ENCODE assay signal across 10 cellular contexts in the genomic region with DNA sequence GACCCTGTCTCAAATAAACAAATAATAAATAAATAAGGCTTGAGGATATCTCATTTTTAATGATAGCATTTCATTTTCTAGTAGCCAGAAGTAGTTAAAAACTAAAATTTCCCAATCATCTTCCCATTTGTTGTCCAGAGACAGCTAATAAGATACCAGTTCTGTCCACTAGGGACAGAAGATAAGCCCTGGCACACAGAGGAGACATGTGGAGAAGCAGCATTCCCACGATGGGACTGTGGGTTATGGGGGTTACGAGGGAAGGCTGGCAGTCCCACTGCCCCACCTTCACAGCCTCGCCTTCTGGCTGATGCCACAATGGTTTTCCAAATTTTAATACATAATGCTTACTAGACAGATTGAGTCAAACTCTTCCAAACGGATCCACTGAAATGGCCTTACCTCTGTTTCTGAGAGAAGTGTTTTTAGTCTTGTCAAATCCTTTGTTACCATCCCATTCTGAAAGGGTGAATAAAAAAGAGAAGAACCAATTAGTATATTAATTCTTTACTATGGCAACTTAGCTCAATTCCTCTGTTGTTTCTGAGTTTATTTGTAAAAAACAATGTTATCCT. TPM values are rescaled to one million over a fixed set of nuclear protein-coding genes. Genes with fewer than 3 reads are reported as not detected.
DNase-seq lines count a peak whose midpoint lies in the region; ATAC-seq and TF ChIP-seq lines count a peak whose summit lies in the region.
"Had no signal": no experiment of that assay in that cellular context is flagged by ENCODE, and none has a peak within 500 bp of the region (broad histone marks: within the 10 kb centered on the region; RNA-seq: fewer than 3 reads in every experiment).

No MANE protein-coding gene starts in this region.

- no peaks in the 10 kb centered on the region for H3K27me3 Mint-ChIP-seq in CD4-positive, alpha-beta T cell
- no peaks in the 10 kb centered on the region for H3K27me3 Mint-ChIP-seq in activated T-helper 1 cell treated with anti-CD3 and anti-CD28 coated beads, Interleukin-12 subunit alpha, Interleukin-12 subunit beta, Interleukin-2, Interleukin-4 antibody, amounts not matched to agents 30 ng/mL and 10 ng/mL and 1 ng/mL, durations not matched to agents 14 hours and 24 hours and 36 hours (ENCODE audit: insufficient read depth)

- POLR2A ChIA-PET in CD4-positive, alpha-beta T cell (lab: Charles Lee): no interaction called here
- POLR2A ChIA-PET in HEK293T (lab: Yijun Ruan, JAX): no interaction called here

- CTCF ChIA-PET in CD4-positive, alpha-beta T cell (lab: Charles Lee): interaction anchor here (0.6 to 2.4 kb wide), 3 partner anchors 10 to 154 kb away, joined by 3 to 9 read pairs (median 4); no protein-coding TSS in a partner anchor
- CTCF ChIA-PET in HEK293T (lab: Yijun Ruan, JAX): interaction anchor here (0.7 to 2.2 kb wide), 3 partner anchors 9 to 48 kb away, joined by 3 to 7 read pairs (median 5); no protein-coding TSS in a partner anchor

- no peak overlapping the region for H3K27ac Mint-ChIP-seq in CD4-positive, alpha-beta T cell
- no peak overlapping the region for H3K27ac Mint-ChIP-seq in activated T-helper 1 cell treated with anti-CD3 and anti-CD28 coated beads, Interleukin-12 subunit alpha, Interleukin-12 subunit beta, Interleukin-2, Interleukin-4 antibody, amounts not matched to agents 30 ng/mL and 10 ng/mL and 1 ng/mL, durations not matched to agents 14 hours and 24 hours and 36 hours
- H3K27ac Mint-ChIP-seq: T-helper 2 cell treated with Interferon-gamma antibody and Interleukin-4, amounts not matched to agents 5 μg/mL and 100 μg/mL, for 36 hours had no signal

- no peak overlapping the region for H3K4me3 ChIP-seq in lung

- H3K36me3 ChIP-seq in lung (ENCODE audit: control insufficient read depth in 2 of 2, insufficient read depth in 2 of 2, low read length in 2 of 2): peaks cover 8 to 25% of the 10 kb centered on the region in 2 donors

- no peaks in the 10 kb centered on the region for H3K9me3 ChIP-seq in CD4-positive, alpha-beta T cell (ENCODE audit: control insufficient read depth, low read length)
- no peaks in the 10 kb centered on the region for H3K9me3 ChIP-seq in lung (ENCODE audit: control insufficient read depth in 2 of 2, insufficient read depth in 1 of 2, low read length in 1 of 2)

- H3K4me1 Mint-ChIP-seq in CD4-positive, alpha-beta T cell (ENCODE audit: low read depth): peaks cover 22% of the 10 kb centered on the region
- H3K4me1 Mint-ChIP-seq in activated T-helper 1 cell treated with anti-CD3 and anti-CD28 coated beads, Interleukin-12 subunit alpha, Interleukin-12 subunit beta, Interleukin-2, Interleukin-4 antibody, amounts not matched to agents 30 ng/mL and 10 ng/mL and 1 ng/mL, durations not matched to agents 14 hours and 24 hours and 36 hours (ENCODE audit: low read depth): peaks cover 13% of the 10 kb centered on the region

- H3K36me3 Mint-ChIP-seq in CD4-positive, alpha-beta T cell (ENCODE audit: low read depth): peaks cover 81% of the 10 kb centered on the region
- H3K36me3 Mint-ChIP-seq in activated T-helper 1 cell treated with anti-CD3 and anti-CD28 coated beads, Interleukin-12 subunit alpha, Interleukin-12 subunit beta, Interleukin-2, Interleukin-4 antibody, amounts not matched to agents 30 ng/mL and 10 ng/mL and 1 ng/mL, durations not matched to agents 14 hours and 24 hours and 36 hours (ENCODE audit: low read depth): peaks cover 30% of the 10 kb centered on the region

- 91 to 92% methylated on average over 4 of the region's 4 CpGs for WGBS in lung, 2 donors

- TF ChIP-seq CTCF in CD4-positive, alpha-beta T cell (IDR thresholded peaks at IDR 0.05): peak; percentile 33
- TF ChIP-seq CTCF in lung (IDR thresholded peaks at IDR 0.05; ENCODE audit: control extremely low read depth, extremely low read depth): no peak

- no peaks in the 10 kb centered on the region for H3K4me1 ChIP-seq in lung (ENCODE audit: control insufficient read depth in 2 of 2, insufficient read depth in 2 of 2, low read length in 2 of 2)

- no peak for DNase-seq in CD4-positive, alpha-beta T cell
- DNase-seq in HEK293T (ENCODE audit: extremely low spot score) (peak; percentile 50), amniotic epithelial cell (ENCODE audit: low read depth) (peak; percentile 28), lung (ENCODE audit: low spot score) (no peak), NCI-H1092 treated with DMSO at 0.1 percent for 48 hours (lab: John Stamatoyannopoulos, UW) (no peak), NCI-H1417 (lab: John Stamatoyannopoulos, UW) (no peak)
- DNase-seq in activated T-helper 1 cell treated with anti-CD3 and anti-CD28 coated beads, Interleukin-12 subunit alpha, Interleukin-12 subunit beta, Interleukin-2, Interleukin-4 antibody, amounts not matched to agents 30 ng/mL and 10 ng/mL and 1 ng/mL, durations not matched to agents 14 hours and 24 hours and 36 hours (ENCODE audit: low spot score): no peak
- DNase-seq: amygdala had no signal

- intact Hi-C loops in CD4-positive, alpha-beta T cell (cut with DNase I, micrococcal nuclease): no loop called here
- intact Hi-C loops in activated T-helper 1 cell treated with anti-CD3 and anti-CD28 coated beads, Interleukin-12 subunit alpha, Interleukin-12 subunit beta, Interleukin-2, Interleukin-4 antibody, amounts not matched to agents 30 ng/mL and 10 ng/mL and 1 ng/mL, durations not matched to agents 14 hours and 24 hours and 36 hours (cut with micrococcal nuclease): no loop called here

- H3K27me3 ChIP-seq in CD4-positive, alpha-beta T cell (ENCODE audit: control insufficient read depth, insufficient read depth, low read length): no peaks in the 10 kb centered on the region
- H3K27me3 ChIP-seq in lung (ENCODE audit: control insufficient read depth, insufficient read depth): no peaks in the 10 kb centered on the region

- H3K27ac ChIP-seq in CD4-positive, alpha-beta T cell (ENCODE audit: low read depth, low read length): no peak overlapping the region
- H3K27ac ChIP-seq in lung (ENCODE audit: low read depth in 1 of 2, low read length in 1 of 2): no peak overlapping the region

- no peak overlapping the region for H3K4me3 Mint-ChIP-seq in CD4-positive, alpha-beta T cell
- no peak overlapping the region for H3K4me3 Mint-ChIP-seq in activated T-helper 1 cell treated with anti-CD3 and anti-CD28 coated beads, Interleukin-12 subunit alpha, Interleukin-12 subunit beta, Interleukin-2, Interleukin-4 antibody, amounts not matched to agents 30 ng/mL and 10 ng/mL and 1 ng/mL, durations not matched to agents 14 hours and 24 hours and 36 hours
- H3K4me3 Mint-ChIP-seq: T-helper 2 cell treated with Interferon-gamma antibody and Interleukin-4, amounts not matched to agents 5 μg/mL and 100 μg/mL, for 36 hours had no signal

- H3K9me3 Mint-ChIP-seq in CD4-positive, alpha-beta T cell: no peaks in the 10 kb centered on the region
- peaks cover 7% of the 10 kb centered on the region for H3K9me3 Mint-ChIP-seq in activated T-helper 1 cell treated with anti-CD3 and anti-CD28 coated beads, Interleukin-12 subunit alpha, Interleukin-12 subunit beta, Interleukin-2, Interleukin-4 antibody, amounts not matched to agents 30 ng/mL and 10 ng/mL and 1 ng/mL, durations not matched to agents 14 hours and 24 hours and 36 hours

- ATAC-seq in CD4-positive, alpha-beta T cell (ENCODE audit: poor library complexity): no peak
- ATAC-seq in lung (ENCODE audit: insufficient read depth, low FRiP score): peak; percentile 47
- ATAC-seq in activated CD4-positive, CD25-positive, alpha-beta regulatory T cell treated with anti-CD3 and anti-CD28 coated beads, Interleukin-2, amount 50 U/mL, for 24 hours: no peak

TF ChIP-seq in HEK293T, 16 proteins besides CTCF, POLR2A, EP300 and RAD21:
- TF ChIP-seq CTBP1 (IDR thresholded peaks at IDR 0.05; ENCODE audit: borderline replicate concordance): no peak
- TF ChIP-seq LEF1 (IDR thresholded peaks at IDR 0.05; ENCODE audit: borderline replicate concordance): no peak
- TF ChIP-seq SUZ12 (IDR thresholded peaks at IDR 0.05): no peak
- no peak for TF ChIP-seq HDGF (IDR thresholded peaks at IDR 0.05; ENCODE audit: borderline replicate concordance)
- no peak for TF ChIP-seq SP1 (IDR thresholded peaks at IDR 0.05)
TF ChIP-seq in HEK293T: peak in this region for 0.

RNA-seq across cellular contexts. Expression of gene HELZ, which starts 44.2 kb away (rescaled TPM):
- total RNA-seq in CD4-positive, alpha-beta T cell: 100 to 1,000 TPM in 1 of 2 experiments, 10 to 100 TPM in 1; 94.8 to 107 TPM
- total RNA-seq in lung: 100 to 1,000 TPM in 1 of 2 donors, 10 to 100 TPM in 1; 49.6 to 175 TPM
- polyA plus RNA-seq in lung: 1 to 10 TPM; 5.5 to 5.9 TPM
- total RNA-seq in activated T-helper 1 cell treated with anti-CD3 and anti-CD28 coated beads, Interleukin-12 subunit alpha, Interleukin-12 subunit beta, Interleukin-2, Interleukin-4 antibody, amounts not matched to agents 30 ng/mL and 10 ng/mL and 1 ng/mL, durations not matched to agents 14 hours and 24 hours and 36 hours: 65.8 and 70.4 TPM in 2 replicates

Comparison
In these comparisons a context has a peak if more than half of its experiments do, and no peak if none do; other contexts are left out.
1. DNase-seq: peak in HEK293T (single experiment) and amniotic epithelial cell (single experiment); none in CD4-positive, alpha-beta T cell (0 of 10), lung (single experiment), NCI-H1092 treated with DMSO at 0.1 percent for 48 hours (single experiment), NCI-H1417 (0 of 3) and activated T-helper 1 cell treated with anti-CD3 and anti-CD28 coated beads, Interleukin-12 subunit alpha, Interleukin-12 subunit beta, Interleukin-2, Interleukin-4 antibody, amounts not matched to agents 30 ng/mL and 10 ng/mL and 1 ng/mL, durations not matched to agents 14 hours and 24 hours and 36 hours (single experiment).